ENCODE assay signal across 16 cellular contexts in genomic region chr20:23335521-23335920, GRCh38. TPM values are rescaled to one million over a fixed set of nuclear protein-coding genes. Genes with fewer than 3 reads are reported as not detected.
DNase-seq lines count a peak whose midpoint lies in the region; TF ChIP-seq lines count a peak whose summit lies in the region.
"Had no signal": no experiment of that assay in that cellular context is flagged by ENCODE, and none has a peak within 500 bp of the region (broad histone marks: within the 10 kb centered on the region; RNA-seq: fewer than 3 reads in every experiment).

No MANE protein-coding gene starts in this region.

- no peak for TF ChIP-seq CTCF in sigmoid colon (IDR thresholded peaks at IDR 0.05)

- peaks cover 49% of the 10 kb centered on the region for H3K4me1 ChIP-seq in BLaER1
- peaks cover 37 to 72% (median 52%) of the 10 kb centered on the region in 10 experiments for H3K4me1 ChIP-seq in BLaER1 treated with 17β-estradiol and CSF1 and Interleukin-3, amounts not matched to agents 10 nM and 100 nM
- no peaks in the 10 kb centered on the region for H3K4me1 ChIP-seq in sigmoid colon

- H3K4me1 Mint-ChIP-seq in activated naive CD4-positive, alpha-beta T cell treated with anti-CD3 and anti-CD28 coated beads, Interleukin-2, amount 10 ng/mL, durations not matched to agents 7 days and 5 days = peaks cover 9% of the 10 kb centered on the region

- no peak overlapping the region for H3K4me3 Mint-ChIP-seq in activated naive CD4-positive, alpha-beta T cell treated with anti-CD3 and anti-CD28 coated beads, Interleukin-2, amount 10 ng/mL, durations not matched to agents 7 days and 5 days
- H3K4me3 Mint-ChIP-seq: CD14-positive monocyte; CD4-positive, alpha-beta T cell; CD8-positive, alpha-beta memory T cell; GM23338; H9 had no signal

- no peak for TF ChIP-seq POLR2A in sigmoid colon (IDR thresholded peaks at IDR 0.05)

- no peaks in the 10 kb centered on the region for H4K20me1 ChIP-seq in BLaER1
- no peaks in the 10 kb centered on the region for H4K20me1 ChIP-seq in BLaER1 treated with 17β-estradiol and CSF1 and Interleukin-3, amounts not matched to agents 10 nM and 100 nM

- H3K27ac ChIP-seq in BLaER1 (no peak overlapping the region), sigmoid colon (no peak overlapping the region)
- no peak overlapping the region for H3K27ac ChIP-seq in BLaER1 treated with 17β-estradiol and CSF1 and Interleukin-3, amounts not matched to agents 10 nM and 100 nM

- no peaks in the 10 kb centered on the region for H3K9me3 Mint-ChIP-seq in activated naive CD4-positive, alpha-beta T cell treated with anti-CD3 and anti-CD28 coated beads, Interleukin-2, amount 10 ng/mL, durations not matched to agents 7 days and 5 days
- H3K9me3 Mint-ChIP-seq: CD4-positive, alpha-beta T cell; CD8-positive, alpha-beta memory T cell; H9 had no signal

- H3K27me3 Mint-ChIP-seq in activated naive CD4-positive, alpha-beta T cell treated with anti-CD3 and anti-CD28 coated beads, Interleukin-2, amount 10 ng/mL, durations not matched to agents 7 days and 5 days = peaks cover 5% of the 10 kb centered on the region
- H3K27me3 Mint-ChIP-seq: CD4-positive, alpha-beta T cell had no signal

- peak; percentile 84 for DNase-seq in RPMI7951 (ENCODE audit: low read depth)
- peak; percentile 17 for DNase-seq in sigmoid colon
- no peak for DNase-seq in retina
- no peak for DNase-seq in activated naive CD4-positive, alpha-beta T cell treated with anti-CD3 and anti-CD28 coated beads, Interleukin-2, amount 10 ng/mL, durations not matched to agents 7 days and 5 days
- DNase-seq in NCI-H1694 treated with DMSO at 0.1 percent for 48 hours (lab: John Stamatoyannopoulos, UW) = no peak
- DNase-seq: CD4-positive, alpha-beta T cell; CD8-positive, alpha-beta memory T cell; DMS 273 treated with DMSO at 0.1 percent for 48 hours; DMS79; EL; GDM1; H9 had no signal

- H3K9ac ChIP-seq in BLaER1 = no peak overlapping the region
- H3K9ac ChIP-seq in BLaER1 treated with 17β-estradiol and CSF1 and Interleukin-3, amounts not matched to agents 10 nM and 100 nM = no peak overlapping the region

- WGBS in sigmoid colon, 2 donors = 92 to 93% methylated on average over 5 of the region's 5 CpGs

- H3K4me3 ChIP-seq in BLaER1 (no peak overlapping the region), sigmoid colon (no peak overlapping the region)
- H3K4me3 ChIP-seq in BLaER1 treated with 17β-estradiol and CSF1 and Interleukin-3, amounts not matched to agents 10 nM and 100 nM = no peak overlapping the region
- H3K4me3 ChIP-seq: GM23338 had no signal

- no peak for TF ChIP-seq EP300 in sigmoid colon (IDR thresholded peaks at IDR 0.05)

- H3K36me3 ChIP-seq in BLaER1 (no peaks in the 10 kb centered on the region), sigmoid colon (no peaks in the 10 kb centered on the region)
- no peaks in the 10 kb centered on the region for H3K36me3 ChIP-seq in BLaER1 treated with 17β-estradiol and CSF1 and Interleukin-3, amounts not matched to agents 10 nM and 100 nM

- peak overlapping the region; percentile 78; the same call in 1 of the 2 replicates for H3K4me2 ChIP-seq in BLaER1
- peak overlapping the region in 8 of 11 experiments; percentile 78 to 86 (median 83); a peak in 10 of 22 replicates for H3K4me2 ChIP-seq in BLaER1 treated with 17β-estradiol and CSF1 and Interleukin-3, amounts not matched to agents 10 nM and 100 nM
- H3K4me2 ChIP-seq: GM23338 had no signal

- CTCF ChIA-PET in activated naive CD4-positive, alpha-beta T cell treated with anti-CD3 and anti-CD28 coated beads, Interleukin-2, amount 10 ng/mL, durations not matched to agents 7 days and 5 days (lab: Charles Lee) = interaction anchor here (1.3 kb wide), 1 partner anchor 12 kb away, joined by 3 read pairs; no protein-coding TSS in a partner anchor

- intact Hi-C loops in sigmoid colon (cut with DNase I) = no loop called here

- H3K27me3 ChIP-seq in BLaER1 (no peaks in the 10 kb centered on the region), sigmoid colon (peaks cover 0 to 6% (median 0%) of the 10 kb centered on the region in 3 donors)
- no peaks in the 10 kb centered on the region for H3K27me3 ChIP-seq in BLaER1 treated with 17β-estradiol and CSF1 and Interleukin-3, amounts not matched to agents 10 nM and 100 nM

- no peaks in the 10 kb centered on the region for H3K9me3 ChIP-seq in BLaER1
- H3K9me3 ChIP-seq in BLaER1 treated with 17β-estradiol and CSF1 and Interleukin-3, amounts not matched to agents 10 nM and 100 nM (replicated peaks in 1 of 11) = no peaks in the 10 kb centered on the region
- no peaks in the 10 kb centered on the region for H3K9me3 ChIP-seq in sigmoid colon

- H3K27ac Mint-ChIP-seq in activated naive CD4-positive, alpha-beta T cell treated with anti-CD3 and anti-CD28 coated beads, Interleukin-2, amount 10 ng/mL, durations not matched to agents 7 days and 5 days = no peak overlapping the region
- H3K27ac Mint-ChIP-seq: CD4-positive, alpha-beta T cell; CD8-positive, alpha-beta memory T cell; GM23338; H9 had no signal

- H3K36me3 Mint-ChIP-seq in activated naive CD4-positive, alpha-beta T cell treated with anti-CD3 and anti-CD28 coated beads, Interleukin-2, amount 10 ng/mL, durations not matched to agents 7 days and 5 days = no peaks in the 10 kb centered on the region
- H3K36me3 Mint-ChIP-seq: CD14-positive monocyte; CD8-positive, alpha-beta memory T cell had no signal

RNA-seq across cellular contexts. Expression of gene NXT1, which starts 15.1 kb away (rescaled TPM):
- 74.9 and 96.8 TPM in 2 replicates for total RNA-seq in RPMI7951 (2014; rRNA removed; shearing (Covaris generic))
- 10 to 100 TPM; 19.9 to 57.6 (median 29.3) TPM for total RNA-seq in sigmoid colon
- polyA plus RNA-seq in sigmoid colon = 10 to 100 TPM in 2 of 3 donors, 1 to 10 TPM in 1; 8.1 to 22.3 (median 10.8) TPM

RNA-seq across cellular contexts. Expression of gene GZF1, which starts 26.5 kb away (rescaled TPM):
- total RNA-seq in RPMI7951 (2014; rRNA removed; shearing (Covaris generic)) = 16.2 and 22.2 TPM in 2 replicates
- 10 to 100 TPM; 13.0 to 17.5 (median 17.1) TPM for total RNA-seq in sigmoid colon
- 1 to 10 TPM; 2.4 to 6.0 (median 4.9) TPM for polyA plus RNA-seq in sigmoid colon

Comparison
In these comparisons a context has a peak if more than half of its experiments do, and no peak if none do; other contexts are left out.
1. DNase-seq: peak in RPMI7951 (single experiment) and sigmoid colon (single experiment); none in retina (single experiment), activated naive CD4-positive, alpha-beta T cell treated with anti-CD3 and anti-CD28 coated beads, Interleukin-2, amount 10 ng/mL, durations not matched to agents 7 days and 5 days (single experiment) and NCI-H1694 treated with DMSO at 0.1 percent for 48 hours (single experiment).